26 cellular contexts compared by ENCODE assay signal in the genomic region with DNA sequence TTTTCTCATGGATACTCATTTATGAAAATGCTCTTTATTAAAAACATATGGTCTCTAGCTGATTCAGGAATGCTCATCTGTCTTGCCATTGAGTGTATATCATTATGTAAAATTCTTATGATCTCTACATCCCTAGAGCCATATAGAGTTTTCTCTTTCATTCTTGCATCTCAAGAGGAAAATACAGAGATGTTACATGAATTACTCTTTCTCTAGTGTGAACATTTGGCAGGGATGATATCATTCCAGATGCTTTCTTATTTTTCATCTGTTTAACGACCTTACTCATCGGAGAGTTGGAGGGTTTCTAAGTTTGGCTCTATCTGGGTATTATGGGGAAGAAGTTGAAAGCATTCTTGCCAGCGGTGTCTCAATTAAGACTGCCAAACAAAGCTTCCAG.
DNase-seq lines count a peak whose midpoint lies in the region; ATAC-seq and TF ChIP-seq lines count a peak whose summit lies in the region.
"Had no signal": no experiment of that assay in that cellular context is flagged by ENCODE, and none has a peak within 500 bp of the region (broad histone marks: within the 10 kb centered on the region; RNA-seq: fewer than 3 reads in every experiment).

No MANE protein-coding gene starts in this region.

- H3K4me3 ChIP-seq in BJ (ENCODE audit: low read depth, low read length), result no peak overlapping the region
- H3K4me3 ChIP-seq: PC-9, upper lobe of right lung had no signal

- H3K27ac Mint-ChIP-seq in mesothelial cell of epicardium, result peak overlapping the region; percentile 4
- H3K27ac Mint-ChIP-seq in CD4-positive, alpha-beta T cell, result no peak overlapping the region
- H3K27ac Mint-ChIP-seq: activated naive CD4-positive, alpha-beta T cell treated with anti-CD3 and anti-CD28 coated beads for 36 hours; activated T-helper 1 cell treated with anti-CD3 and anti-CD28 coated beads, Interleukin-12 subunit alpha, Interleukin-12 subunit beta, Interleukin-2, Interleukin-4 antibody, amounts not matched to agents 30 ng/mL and 10 ng/mL and 1 ng/mL, durations not matched to agents 14 hours and 24 hours and 36 hours; natural killer cell; WTC11 had no signal

- CTCF ChIA-PET in BJ (lab: Yijun Ruan, JAX), result no interaction called here
- CTCF ChIA-PET in CD4-positive, alpha-beta T cell (lab: Charles Lee), result no interaction called here

- H3K36me3 Mint-ChIP-seq in mesothelial cell of epicardium, result peaks cover 9% of the 10 kb centered on the region
- no peaks in the 10 kb centered on the region for H3K36me3 Mint-ChIP-seq in CD4-positive, alpha-beta T cell (ENCODE audit: low read depth)
- H3K36me3 Mint-ChIP-seq: natural killer cell had no signal

- intact Hi-C loops in CD4-positive, alpha-beta T cell (cut with DNase I, micrococcal nuclease), result no loop called here

- TF ChIP-seq CTCF in BJ (IDR thresholded peaks at IDR 0.05; ENCODE audit: insufficient read depth, low read depth, low read length) (no peak), mesothelial cell of epicardium (IDR thresholded peaks at IDR 0.05; ENCODE audit: unreplicated experiment) (no peak), omental fat pad (IDR thresholded peaks at IDR 0.05) (no peak)
- TF ChIP-seq CTCF in CD4-positive, alpha-beta T cell (IDR thresholded peaks at IDR 0.05), result no peak

- no peak overlapping the region for H3K27ac ChIP-seq in CD4-positive, alpha-beta T cell (ENCODE audit: low read depth, low read length)
- H3K27ac ChIP-seq: C4-2B, PC-9, upper lobe of right lung had no signal

- no peaks in the 10 kb centered on the region for H3K27me3 Mint-ChIP-seq in mesothelial cell of epicardium (ENCODE audit: low read depth)
- no peaks in the 10 kb centered on the region for H3K27me3 Mint-ChIP-seq in CD4-positive, alpha-beta T cell

- no peaks in the 10 kb centered on the region for H3K9me3 ChIP-seq in CD4-positive, alpha-beta T cell (ENCODE audit: control insufficient read depth, low read length)
- H3K9me3 ChIP-seq: upper lobe of right lung had no signal

- DNase-seq in BJ (ENCODE audit: low read depth) (peak; percentile 66), LHCN-M2 (ENCODE audit: low read depth) (peak; percentile 11), epidermal melanocyte (ENCODE audit: insufficient read length, low spot score) (peak; percentile 19), mesothelial cell of epicardium (ENCODE audit: low spot score in 2 of 2, unreplicated experiment in 2 of 2) (no peak), omental fat pad (ENCODE audit: low spot score) (no peak)
- DNase-seq in CD4-positive, alpha-beta T cell, result no peak
- DNase-seq: activated CD4-positive, alpha-beta T cell treated with anti-CD3 and anti-CD28 coated beads, Interleukin-2, amount 50 U/mL, for 4 hours; activated naive CD4-positive, alpha-beta T cell treated with anti-CD3 and anti-CD28 coated beads for 36 hours; amniotic stem cell; effector CD4-positive, alpha-beta T cell; erythroblast; GOT3; natural killer cell; NCI-H187 treated with DMSO at 0.1 percent for 48 hours; NCI-H524 treated with DMSO at 0.1 percent for 48 hours; NK-92 treated with Interleukin-12 subunit alpha and Interleukin-12 subunit beta, amount 100 ng/mL, for 24 hours; PC-9; SHP77; small intestine; stimulated activated CD4-positive, alpha-beta T cell treated with anti-CD3 and anti-CD28 coated beads, Interleukin-2, amount 100 ng/mL, for 24 hours; upper lobe of right lung had no signal

- H3K27me3 ChIP-seq in BJ (ENCODE audit: control insufficient read depth, insufficient read depth, low read length), result no peaks in the 10 kb centered on the region
- no peaks in the 10 kb centered on the region for H3K27me3 ChIP-seq in CD4-positive, alpha-beta T cell (ENCODE audit: control insufficient read depth, insufficient read depth, low read length)
- H3K27me3 ChIP-seq: upper lobe of right lung had no signal

- POLR2A ChIA-PET in BJ (lab: Charles Lee), result no interaction called here
- POLR2A ChIA-PET in CD4-positive, alpha-beta T cell (lab: Charles Lee), result no interaction called here

- H3K9me3 Mint-ChIP-seq in mesothelial cell of epicardium, result peaks cover 20% of the 10 kb centered on the region
- H3K9me3 Mint-ChIP-seq in CD4-positive, alpha-beta T cell, result peaks cover 6% of the 10 kb centered on the region
- H3K9me3 Mint-ChIP-seq: activated T-helper 1 cell treated with anti-CD3 and anti-CD28 coated beads, Interleukin-12 subunit alpha, Interleukin-12 subunit beta, Interleukin-2, Interleukin-4 antibody, amounts not matched to agents 30 ng/mL and 10 ng/mL and 1 ng/mL, durations not matched to agents 14 hours and 24 hours and 36 hours had no signal

- no peaks in the 10 kb centered on the region for H3K36me3 ChIP-seq in BJ (ENCODE audit: control insufficient read depth, insufficient read depth, low read length)
- H3K36me3 ChIP-seq: upper lobe of right lung had no signal

- ATAC-seq in omental fat pad (ENCODE audit: low FRiP score) (no peak), HG03045 (IDR thresholded peaks at IDR 0.05; ENCODE audit: unreplicated experiment) (no peak), HG03571 (IDR thresholded peaks at IDR 0.05; ENCODE audit: unreplicated experiment) (no peak)
- no peak for ATAC-seq in CD4-positive, alpha-beta T cell (ENCODE audit: poor library complexity)
- ATAC-seq: natural killer cell, upper lobe of right lung, WTC11 had no signal

- no peak overlapping the region for H3K4me3 Mint-ChIP-seq in mesothelial cell of epicardium
- H3K4me3 Mint-ChIP-seq in CD4-positive, alpha-beta T cell, result no peak overlapping the region
- H3K4me3 Mint-ChIP-seq: activated naive CD4-positive, alpha-beta T cell treated with anti-CD3 and anti-CD28 coated beads for 36 hours; activated T-helper 1 cell treated with anti-CD3 and anti-CD28 coated beads, Interleukin-12 subunit alpha, Interleukin-12 subunit beta, Interleukin-2, Interleukin-4 antibody, amounts not matched to agents 30 ng/mL and 10 ng/mL and 1 ng/mL, durations not matched to agents 14 hours and 24 hours and 36 hours; natural killer cell; WTC11 had no signal

- peaks cover 14% of the 10 kb centered on the region for H3K4me1 Mint-ChIP-seq in mesothelial cell of epicardium
- H3K4me1 Mint-ChIP-seq in CD4-positive, alpha-beta T cell (ENCODE audit: low read depth), result no peaks in the 10 kb centered on the region
- H3K4me1 Mint-ChIP-seq: natural killer cell, WTC11 had no signal

Comparison
In these comparisons a context has a peak if more than half of its experiments do, and no peak if none do; other contexts are left out.
1. DNase-seq: peak in BJ (single experiment), LHCN-M2 (single experiment) and epidermal melanocyte (single experiment); none in mesothelial cell of epicardium (0 of 2), omental fat pad (single experiment) and CD4-positive, alpha-beta T cell (0 of 10).